ENCODE assay signal across 25 cellular contexts in the genomic region with DNA sequence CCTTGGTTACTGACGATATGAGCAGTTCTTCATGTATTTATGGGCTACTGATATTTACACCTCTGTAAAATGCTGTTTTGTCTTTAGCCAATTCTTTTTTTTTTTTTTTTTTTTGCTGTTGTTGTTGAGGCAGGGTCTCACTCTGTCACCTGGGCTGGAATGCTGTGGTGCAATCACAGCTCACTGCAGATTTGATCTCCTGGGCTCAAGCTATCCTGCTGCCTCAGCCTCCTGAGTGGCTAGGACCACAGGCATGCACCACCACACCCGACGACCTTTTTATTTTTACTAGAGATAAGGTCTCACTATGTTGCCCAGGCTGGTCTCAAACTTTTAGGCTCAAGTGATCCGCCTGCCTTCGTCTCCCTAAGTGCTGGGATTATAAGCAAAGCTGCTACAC.
"Had no signal": no experiment of that assay in that cellular context is flagged by ENCODE, and none has a peak within 500 bp of the region (broad histone marks: within the 10 kb centered on the region; RNA-seq: fewer than 3 reads in every experiment).

No MANE protein-coding gene starts in this region.

- H3K79me2 ChIP-seq: hepatocyte, parathyroid adenoma had no signal

- FAIRE-seq: keratinocyte had no signal

- H3K36me3 ChIP-seq: heart right ventricle, left lung, lower lobe of right lung, right atrium auricular region, suprapubic skin, thoracic aorta, tibial artery, uterus had no signal

- H3K27me3 ChIP-seq: heart right ventricle, hepatocyte, left lung, right atrium auricular region, suprapubic skin, tibial artery, uterus had no signal

- H3K9me3 ChIP-seq: left lung, lower lobe of right lung, psoas muscle, right atrium auricular region, suprapubic skin, thoracic aorta, tibial artery, uterus had no signal

- H3K4me1 ChIP-seq: parathyroid adenoma had no signal

- H3K27ac ChIP-seq: hepatocyte, left lung, lower lobe of right lung, parathyroid adenoma, psoas muscle, suprapubic skin, tibial artery had no signal

- H3K4me3 ChIP-seq: heart right ventricle, hepatocyte, left lung, lower lobe of right lung, psoas muscle, right atrium auricular region, skin epidermis, suprapubic skin, thoracic aorta, tibial artery, uterus had no signal

- H2AFZ ChIP-seq: hepatocyte, parathyroid adenoma had no signal

- ATAC-seq: heart right ventricle; left colon; left lung; lower lobe of right lung; naive thymus-derived CD4-positive, alpha-beta T cell; natural killer cell treated with Interleukin-12 subunit alpha and Interleukin-12 subunit beta and Interleukin-15 and Interleukin-18, amount 100 ng/mL, for 72 hours; psoas muscle; sciatic nerve; stimulated activated effector memory CD8-positive, alpha-beta T cell treated with anti-CD3 and anti-CD28 coated beads, Interleukin-12 subunit alpha, Interleukin-12 subunit beta, amount 100 ng/mL, for 72 hours had no signal

- H3K9ac ChIP-seq: parathyroid adenoma had no signal

- H3K4me2 ChIP-seq: hepatocyte had no signal

- DNase-seq: heart right ventricle; kidney glomerular epithelial cell; left colon; left lung; lower lobe of right lung; mammary epithelial cell; mesenchymal stem cell; naive thymus-derived CD4-positive, alpha-beta T cell; psoas muscle; stimulated activated CD4-positive, alpha-beta T cell treated with anti-CD3 and anti-CD28 coated beads, Interleukin-12 subunit alpha, Interleukin-12 subunit beta, amount 100 ng/mL, for 4 hours; stimulated activated CD4-positive, alpha-beta T cell treated with anti-CD3 and anti-CD28 coated beads, Interleukin-15, amount 100 ng/mL, for 24 hours; stimulated activated CD4-positive, alpha-beta T cell treated with anti-CD3 and anti-CD28 coated beads, Interleukin-4, amount 100 ng/mL, for 24 hours; stimulated activated naive CD4-positive, alpha-beta T cell; tibial artery; uterus had no signal
